12 cellular contexts compared by ENCODE assay signal in the genomic region with DNA sequence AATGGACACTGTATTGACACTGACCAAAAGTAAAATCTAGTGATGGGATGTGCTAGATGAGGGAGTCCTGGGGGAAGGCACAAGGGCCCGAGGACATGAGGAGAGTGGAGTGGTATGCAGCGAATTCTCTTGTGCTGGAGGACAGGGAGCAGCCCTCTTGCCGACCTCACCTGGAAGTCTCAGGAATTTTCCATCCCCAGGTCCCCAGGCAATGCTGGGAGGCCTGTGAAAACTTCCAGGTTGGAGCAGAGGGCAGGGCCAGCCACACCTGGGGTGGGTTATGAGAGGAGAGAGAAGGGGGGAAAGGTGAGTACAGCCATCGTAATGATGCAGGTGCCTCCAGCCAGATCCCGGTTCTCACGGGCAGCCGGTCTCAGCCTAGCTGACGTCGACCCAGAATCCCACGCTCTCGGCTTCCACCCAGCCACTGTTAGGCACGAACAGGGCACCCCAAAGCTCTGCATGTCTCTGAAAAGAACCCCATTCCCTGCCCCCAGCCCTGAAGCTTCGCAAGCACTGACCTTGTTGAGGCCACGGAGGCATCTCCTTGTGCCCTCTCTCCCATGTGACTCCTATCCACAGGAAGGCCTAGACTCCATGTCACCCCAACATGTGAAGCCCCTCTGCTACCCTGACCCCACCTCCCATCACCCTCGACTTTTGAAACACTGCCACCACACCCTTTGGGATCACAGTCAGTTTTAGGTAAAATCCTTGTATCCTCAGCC.
"Had no signal": no experiment of that assay in that cellular context is flagged by ENCODE, and none has a peak within 500 bp of the region (broad histone marks: within the 10 kb centered on the region; RNA-seq: fewer than 3 reads in every experiment).

No MANE protein-coding gene starts in this region.

- H3K4me1 Mint-ChIP-seq: nephron had no signal

- H3K4me3 Mint-ChIP-seq: nephron had no signal

- H3K27ac Mint-ChIP-seq: nephron had no signal

- H3K9me3 Mint-ChIP-seq: nephron had no signal

- DNase-seq: central memory CD4-positive, alpha-beta T cell; dorsolateral prefrontal cortex; effector CD8-positive, alpha-beta T cell; heart left ventricle; hippocampal formation; mammary epithelial cell; midbrain; posterior cingulate gyrus; sigmoid colon; stimulated activated naive CD8-positive, alpha-beta T cell treated with anti-CD3 and anti-CD28 coated beads, Interleukin-15, Interleukin-2, amounts not matched to agents 100 U/mL and 50 U/mL, for 24 hours; tibial artery had no signal
